In genomic region chr14:67241416-67242362, GRCh38 we compare ENCODE assay signal across 8 cellular contexts. TPM values are rescaled to one million over a fixed set of nuclear protein-coding genes. Genes with fewer than 3 reads are reported as not detected.
DNase-seq lines count a peak whose midpoint lies in the region; ATAC-seq and TF ChIP-seq lines count a peak whose summit lies in the region.

PALS1 (plus strand) TSS chr14:67241435; CDS start chr14:67279171, 37,736 bp downstream.

- H3K9me3 ChIP-seq in iPS-18c (ENCODE audit: control insufficient read depth, insufficient read depth, low read length): no peaks in the 10 kb centered on the region

- no peaks in the 10 kb centered on the region for H3K27me3 Mint-ChIP-seq in MCF 10A (ENCODE audit: insufficient read depth, unreplicated experiment)

- ATAC-seq in HG03280 (IDR thresholded peaks at IDR 0.05; ENCODE audit: unreplicated experiment) (peak; percentile 40), sciatic nerve (peak; percentile 24)

- in situ Hi-C loops in Caki2 (cut with HindIII; ENCODE audit: low pct_unique_long_range_greater_than_20kb, low sequenced_read_pairs): no loop called here

- intact Hi-C loops in MCF 10A (cut with micrococcal nuclease): loop anchor here (1.0 to 5.0 kb wide), 5 partner anchors 36 to 734 kb away; partner anchors contain the start of genes ATP6V1D and GPHN
- intact Hi-C loops in sciatic nerve (cut with DNase I): no loop called here

- no peak for TF ChIP-seq CTCF in MCF 10A (IDR thresholded peaks at IDR 0.05; ENCODE audit: unreplicated experiment)

- peak within 1 kb of the TSS; percentile 76 for H3K27ac Mint-ChIP-seq in MCF 10A (ENCODE audit: low read depth, unreplicated experiment)

- peaks cover 15% of the 10 kb centered on the region for H3K4me1 Mint-ChIP-seq in MCF 10A (ENCODE audit: insufficient read depth, unreplicated experiment)

- H3K9me3 Mint-ChIP-seq in MCF 10A (ENCODE audit: unreplicated experiment): no peaks in the 10 kb centered on the region

- TF ChIP-seq POLR2A in GM19193 (IDR thresholded peaks at IDR 0.05; ENCODE audit: extremely low read depth, insufficient read depth, insufficient read length): peak; percentile 13

- H3K4me3 Mint-ChIP-seq in MCF 10A (ENCODE audit: unreplicated experiment): peak within 1 kb of the TSS; percentile 80

- POLR2A ChIA-PET in MCF 10A (lab: Yijun Ruan, JAX): interaction anchor here (0.7 to 3.8 kb wide), 27 partner anchors 8 to 1983 kb away, joined by 3 to 33 read pairs (median 4); partner anchors contain the start of genes ATP6V1D, EIF2S1, GPHN and ZFYVE26

- BruUV-seq in MCF 10A (replicated peaks; lab: Mats Ljungman, UMichigan): no TSS peak

- CTCF ChIA-PET in MCF 10A (lab: Yijun Ruan, JAX): interaction anchor here (0.6 to 1.0 kb wide), 3 partner anchors 9 to 50 kb away, joined by 3 to 4 read pairs (median 3); no protein-coding TSS in a partner anchor

- no peak for DNase-seq in Caki2 (ENCODE audit: low read depth)
- peak; percentile 70 for DNase-seq in MCF 10A (ENCODE audit: unreplicated experiment)
- DNase-seq in sciatic nerve (ENCODE audit: low spot score): no peak
- no peak for DNase-seq in OCI-M2 (lab: John Stamatoyannopoulos, UW; ENCODE audit: unreplicated experiment)

- H3K36me3 Mint-ChIP-seq in MCF 10A (ENCODE audit: insufficient read depth, unreplicated experiment): no peaks in the 10 kb centered on the region

- peak within 1 kb of the TSS; percentile 85 for H3K4me3 ChIP-seq in iPS-18c (ENCODE audit: insufficient read depth, low read depth, low read length)

TF ChIP-seq in PFSK-1, 5 proteins besides CTCF, POLR2A, EP300 and RAD21:
- TF ChIP-seq SIN3A (IDR thresholded peaks at IDR 0.05; ENCODE audit: borderline replicate concordance, insufficient read depth, low read length) (no peak), FOXP2 (optimal IDR thresholded peaks at IDR 0.05; ENCODE audit: borderline replicate concordance, extremely low read depth, extremely low read length, insufficient read depth) (peak; percentile 10), TAF1 (IDR thresholded peaks at IDR 0.05; ENCODE audit: borderline replicate concordance, insufficient read depth, low read length) (no peak), POLR2AphosphoS5 (IDR thresholded peaks at IDR 0.05; ENCODE audit: low read depth, low read length) (0 out of 2 replicates have a peak, but pooled peaks have one; percentile 52)

RNA-seq across cellular contexts. Expression of gene PALS1, which starts in this region (rescaled TPM):
- total RNA-seq in Caki2 (2014; rRNA removed; shearing (Covaris generic); ENCODE audit: low replicate concordance): 12.4 and 15.7 TPM in 2 replicates
- polyA plus RNA-seq in PFSK-1 (2012; ENCODE audit: insufficient read length, low read depth): 2.8 TPM
- 19.1 and 21.4 TPM in 2 replicates for total RNA-seq in MCF 10A (2022)
- total RNA-seq in sciatic nerve: 31.8 TPM
